In genomic region chr12:14843425-14843887, GRCh38 we compare ENCODE assay signal across 1 cellular context.
TF ChIP-seq lines count a peak whose summit lies in the region.

Gene ART4, minus strand, starts transcription at chr12:14843526. Its CDS starts 413 bp downstream, at chr12:14843113.

TF ChIP-seq in HepG2, 621 proteins besides CTCF, POLR2A, EP300 and RAD21 (continues in another document):
- TF ChIP-seq DZIP1 (CRISPR knock-in tag; IDR thresholded peaks at IDR 0.05) (no peak), ZXDC (CRISPR knock-in tag; IDR thresholded peaks at IDR 0.05) (no peak), SUZ12 (IDR thresholded peaks at IDR 0.05; ENCODE audit: low read depth, low read length) (no peak), SAP130 (CRISPR knock-in tag; IDR thresholded peaks at IDR 0.05; ENCODE audit: low read depth) (peak; percentile 58), PATZ1 (CRISPR knock-in tag; IDR thresholded peaks at IDR 0.05) (peak; percentile 68), FOXJ3 (CRISPR knock-in tag; IDR thresholded peaks at IDR 0.05; ENCODE audit: borderline replicate concordance) (peak; percentile 61; the same call in 1 of the 2 replicates), HNRNPH1 (optimal IDR thresholded peaks at IDR 0.05; ENCODE audit: low read depth, low read length) (no peak), ZSCAN21 (CRISPR knock-in tag; IDR thresholded peaks at IDR 0.05; ENCODE audit: borderline replicate concordance) (no peak), SKI (IDR thresholded peaks at IDR 0.05; ENCODE audit: partially characterized antibody) (no peak), NR3C1 (CRISPR knock-in tag; IDR thresholded peaks at IDR 0.05) (no peak), MATR3 (CRISPR knock-in tag; IDR thresholded peaks at IDR 0.05) (no peak), ZNF512 (CRISPR knock-in tag; IDR thresholded peaks at IDR 0.05) (no peak), RXRB (CRISPR knock-in tag; IDR thresholded peaks at IDR 0.05; ENCODE audit: borderline replicate concordance) (peak; percentile 37; the same call in 1 of the 2 replicates), CBX5 (CRISPR knock-in tag; IDR thresholded peaks at IDR 0.05; ENCODE audit: borderline replicate concordance) (no peak), ZSCAN29 (CRISPR knock-in tag; conservative IDR thresholded peaks at IDR 0.05) (no peak), MLXIP (CRISPR knock-in tag; IDR thresholded peaks at IDR 0.05; ENCODE audit: borderline replicate concordance) (0 out of 2 replicates have a peak, but pooled peaks have one; percentile 64), THRA (CRISPR knock-in tag; IDR thresholded peaks at IDR 0.05; ENCODE audit: borderline replicate concordance) (no peak), REST (IDR thresholded peaks at IDR 0.05; ENCODE audit: borderline replicate concordance in 1 of 2, low read depth in 1 of 2, low read length in 2 of 2) (peak in 1 of 2 experiments; percentile 85), ZNF770 (CRISPR knock-in tag; IDR thresholded peaks at IDR 0.05) (no peak), ZNF619 (CRISPR knock-in tag; IDR thresholded peaks at IDR 0.05) (no peak), ARID5B (CRISPR knock-in tag; IDR thresholded peaks at IDR 0.05) (peak; percentile 32; the same call in 1 of the 2 replicates), U2AF2 (IDR thresholded peaks at IDR 0.05; ENCODE audit: low read depth, low read length) (no peak), CREM (IDR thresholded peaks at IDR 0.05) (peak; percentile 44; the same call in 1 of the 2 replicates), CREM (CRISPR knock-in tag; IDR thresholded peaks at IDR 0.05) (no peak), RXRA (CRISPR knock-in tag; IDR thresholded peaks at IDR 0.05) (peak; percentile 20; the same call in 1 of the 2 replicates), ZZZ3 (CRISPR knock-in tag; IDR thresholded peaks at IDR 0.05; ENCODE audit: borderline replicate concordance) (no peak), ZNF792 (CRISPR knock-in tag; IDR thresholded peaks at IDR 0.05) (0 out of 2 replicates have a peak, but pooled peaks have one; percentile 27), NCOR1 (IDR thresholded peaks at IDR 0.05; ENCODE audit: borderline replicate concordance, low read length) (no peak), MLLT10 (CRISPR knock-in tag; IDR thresholded peaks at IDR 0.05) (no peak), ZNF670 (CRISPR knock-in tag; IDR thresholded peaks at IDR 0.05; ENCODE audit: borderline replicate concordance) (no peak), ZNF607 (CRISPR knock-in tag; IDR thresholded peaks at IDR 0.05; ENCODE audit: borderline replicate concordance) (0 out of 2 replicates have a peak, but pooled peaks have one; percentile 50)
